Comparison of ENCODE assay signal across 19 cellular contexts in the genomic region with DNA sequence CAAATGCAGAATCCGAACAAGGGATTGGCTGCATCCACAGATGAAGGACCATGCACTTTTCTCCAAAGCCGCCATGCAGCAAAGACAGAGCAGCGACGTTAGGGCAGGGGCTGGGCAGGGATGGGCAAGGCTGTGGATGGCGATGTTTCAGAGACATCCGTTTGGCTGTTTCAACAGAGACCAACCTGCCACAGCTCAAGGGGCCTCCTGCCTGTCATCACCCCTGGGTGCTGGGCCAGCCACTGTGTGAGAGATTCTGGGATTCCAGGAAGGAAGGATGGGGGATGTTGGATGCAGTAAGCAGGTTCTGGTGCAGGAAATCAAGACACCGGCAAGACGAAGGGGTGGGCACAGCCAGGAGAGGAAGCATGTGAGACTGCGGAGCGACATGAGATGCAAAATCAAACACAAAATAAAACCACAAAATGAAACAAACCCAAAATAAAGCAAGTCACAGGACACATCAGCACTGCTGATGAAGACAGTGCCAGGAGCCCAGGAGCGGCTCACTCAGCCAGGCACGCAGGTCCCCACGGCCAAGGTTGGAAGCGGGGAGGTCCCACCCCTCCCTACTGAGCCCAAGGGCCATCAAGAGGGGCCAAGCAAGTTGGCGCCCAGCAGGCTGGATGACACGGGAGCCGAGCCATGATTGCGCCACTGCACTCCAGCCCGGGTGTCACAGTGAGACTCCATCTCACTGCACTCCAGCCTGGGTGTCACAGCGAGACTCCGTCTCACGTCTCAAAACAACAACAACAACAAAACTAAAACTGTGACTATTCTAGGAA.
DNase-seq lines count a peak whose midpoint lies in the region; ATAC-seq and TF ChIP-seq lines count a peak whose summit lies in the region.
"Had no signal": no experiment of that assay in that cellular context is flagged by ENCODE, and none has a peak within 500 bp of the region (broad histone marks: within the 10 kb centered on the region; RNA-seq: fewer than 3 reads in every experiment).

No MANE protein-coding gene starts in this region.

- peak overlapping the region; percentile 67 for H3K27ac Mint-ChIP-seq in CD4-positive, alpha-beta T cell
- H3K27ac Mint-ChIP-seq in naive thymus-derived CD8-positive, alpha-beta T cell = peak overlapping the region; percentile 38 to 89 (median 84)
- H3K27ac Mint-ChIP-seq: stimulated activated naive B cell treated with anti-CD40 and anti-IgM and Interleukin-4, amounts not matched to agents 10 μg/mL and 1 μg/mL and 100 μg/mL, for 72 hours had no signal

- no peak overlapping the region for H3K27ac ChIP-seq in CD4-positive, alpha-beta T cell (ENCODE audit: low read depth, low read length)
- H3K27ac ChIP-seq in PC-3 (ENCODE audit: low read length) = peak overlapping the region; percentile 47
- H3K27ac ChIP-seq: gastrocnemius medialis, tibial artery had no signal

- no peak overlapping the region for H2AFZ ChIP-seq in PC-3 (ENCODE audit: low read length)

- no peak overlapping the region for H3K4me2 ChIP-seq in PC-3 (ENCODE audit: low read length)

- no TSS peak for BruUV-seq in PC-3 (replicated peaks; lab: Mats Ljungman, UMichigan)

- no peaks in the 10 kb centered on the region for H3K36me3 ChIP-seq in PC-3 (ENCODE audit: low read depth, low read length)
- H3K36me3 ChIP-seq: gastrocnemius medialis, tibial artery had no signal

- peaks cover 9% of the 10 kb centered on the region for H3K9me3 Mint-ChIP-seq in CD4-positive, alpha-beta T cell
- peaks cover 2 to 21% (median 6%) of the 10 kb centered on the region in 9 donors for H3K9me3 Mint-ChIP-seq in naive thymus-derived CD8-positive, alpha-beta T cell

- POLR2A ChIA-PET in CD4-positive, alpha-beta T cell (lab: Charles Lee) = interaction anchor here (1.2 kb wide), 1 partner anchor 10 kb away, joined by 4 read pairs; no protein-coding TSS in a partner anchor
- POLR2A ChIA-PET in PC-3 (lab: Charles Lee; ENCODE audit: unreplicated experiment) = no interaction called here
- POLR2A ChIA-PET in naive thymus-derived CD8-positive, alpha-beta T cell (lab: Charles Lee) = interaction anchor here (0.8 to 2.0 kb wide), 4 partner anchors 10 to 36 kb away, joined by 3 to 13 read pairs (median 4); no protein-coding TSS in a partner anchor

- DNase-seq in CD4-positive, alpha-beta T cell = peak in 1 of 10 experiments; percentile 21
- no peak for DNase-seq in PC-3
- peak; percentile 64 for DNase-seq in Right ventricle myocardium superior
- peak in 2 of 10 donors; percentile 28 to 57 for DNase-seq in naive thymus-derived CD8-positive, alpha-beta T cell
- DNase-seq in COR-L47 (lab: John Stamatoyannopoulos, UW) = no peak
- no peak for DNase-seq in NCI-H146 (lab: John Stamatoyannopoulos, UW)
- DNase-seq: activated CD4-positive, alpha-beta T cell treated with anti-CD3 and anti-CD28 coated beads for 1 hour; activated effector memory CD4-positive, alpha-beta T cell treated with anti-CD3 and anti-CD28 coated beads, Interleukin-2, amount 50 U/mL, for 16 hours; effector CD8-positive, alpha-beta T cell; hypothalamus; kidney; midbrain; MM.1S; NCI-H1436; stimulated activated naive B cell treated with anti-CD40 and anti-IgM and Interleukin-4, amounts not matched to agents 10 μg/mL and 1 μg/mL and 100 μg/mL, for 72 hours; tibial artery had no signal

- H3K27me3 Mint-ChIP-seq in CD4-positive, alpha-beta T cell = no peaks in the 10 kb centered on the region
- H3K27me3 Mint-ChIP-seq in naive thymus-derived CD8-positive, alpha-beta T cell = no peaks in the 10 kb centered on the region
- H3K27me3 Mint-ChIP-seq: stimulated activated naive B cell treated with anti-CD40 and anti-IgM and Interleukin-4, amounts not matched to agents 10 μg/mL and 1 μg/mL and 100 μg/mL, for 72 hours had no signal

- no peaks in the 10 kb centered on the region for H3K4me1 ChIP-seq in PC-3 (ENCODE audit: insufficient read depth, low read length)
- H3K4me1 ChIP-seq: gastrocnemius medialis, tibial artery had no signal

- H3K27me3 ChIP-seq in CD4-positive, alpha-beta T cell (ENCODE audit: control insufficient read depth, insufficient read depth, low read length) = no peaks in the 10 kb centered on the region
- H3K27me3 ChIP-seq in PC-3 (ENCODE audit: low read length) = no peaks in the 10 kb centered on the region

- H3K9me2 ChIP-seq in PC-3 (replicated peaks; ENCODE audit: low read length) = no peaks in the 10 kb centered on the region

- H3K79me2 ChIP-seq in PC-3 (ENCODE audit: low read length) = no peaks in the 10 kb centered on the region

- no peaks in the 10 kb centered on the region for H3K9me3 ChIP-seq in CD4-positive, alpha-beta T cell (ENCODE audit: control insufficient read depth, low read length)
- no peaks in the 10 kb centered on the region for H3K9me3 ChIP-seq in PC-3 (ENCODE audit: low read length)
- H3K9me3 ChIP-seq: gastrocnemius medialis had no signal

- intact Hi-C loops in CD4-positive, alpha-beta T cell (cut with DNase I, micrococcal nuclease) = no loop called here
- intact Hi-C loops in PC-3 (cut with micrococcal nuclease) = no loop called here
- intact Hi-C loops in Right ventricle myocardium superior (cut with DNase I) = no loop called here

- H3K36me3 Mint-ChIP-seq in CD4-positive, alpha-beta T cell (ENCODE audit: low read depth) = no peaks in the 10 kb centered on the region
- H3K36me3 Mint-ChIP-seq in naive thymus-derived CD8-positive, alpha-beta T cell = peaks cover 0 to 5% (median 0%) of the 10 kb centered on the region in 3 donors

- H3K9ac ChIP-seq in PC-3 (ENCODE audit: low read length) = no peak overlapping the region

- peak; percentile 64 for ATAC-seq in CD4-positive, alpha-beta T cell (ENCODE audit: poor library complexity)
- no peak for ATAC-seq in PC-3
- peak; percentile 81 for ATAC-seq in Right ventricle myocardium superior (ENCODE audit: poor library complexity)
- ATAC-seq in naive thymus-derived CD8-positive, alpha-beta T cell = peak in 1 of 2 donors; percentile 71
- ATAC-seq in GM19351 (IDR thresholded peaks at IDR 0.05; ENCODE audit: unreplicated experiment) = no peak
- ATAC-seq: esophagus mucosa; stimulated activated naive B cell treated with anti-CD40 and anti-IgM and Interleukin-4, amounts not matched to agents 10 μg/mL and 1 μg/mL and 100 μg/mL, for 72 hours had no signal

- H3F3A ChIP-seq in PC-3 (ENCODE audit: low read length, unreplicated experiment) = no peaks in the 10 kb centered on the region

- H4K20me1 ChIP-seq in PC-3 (ENCODE audit: low read length) = no peaks in the 10 kb centered on the region

- TF ChIP-seq CTCF in CD4-positive, alpha-beta T cell (IDR thresholded peaks at IDR 0.05) = no peak
- TF ChIP-seq CTCF in PC-3 (conservative IDR thresholded peaks at IDR 0.05; ENCODE audit: low read depth, low read length) = no peak

- no peak overlapping the region for H3K4me3 ChIP-seq in PC-3 (ENCODE audit: low read length)
- H3K4me3 ChIP-seq: gastrocnemius medialis, tibial artery had no signal

- no peak overlapping the region for H3K4me3 Mint-ChIP-seq in CD4-positive, alpha-beta T cell
- H3K4me3 Mint-ChIP-seq in naive thymus-derived CD8-positive, alpha-beta T cell = peak overlapping the region in 8 of 10 donors; percentile 51 to 75 (median 57)
- H3K4me3 Mint-ChIP-seq: stimulated activated naive B cell treated with anti-CD40 and anti-IgM and Interleukin-4, amounts not matched to agents 10 μg/mL and 1 μg/mL and 100 μg/mL, for 72 hours had no signal

- CTCF ChIA-PET in CD4-positive, alpha-beta T cell (lab: Charles Lee) = no interaction called here
- CTCF ChIA-PET in PC-3 (lab: Charles Lee) = no interaction called here

- H3K4me1 Mint-ChIP-seq in CD4-positive, alpha-beta T cell (ENCODE audit: low read depth) = peaks cover 30% of the 10 kb centered on the region
- H3K4me1 Mint-ChIP-seq in naive thymus-derived CD8-positive, alpha-beta T cell = peaks cover 13 to 43% (median 25%) of the 10 kb centered on the region in 4 donors

Comparison
In these comparisons a context has a peak if more than half of its experiments do, and no peak if none do; other contexts are left out.
1. ATAC-seq: peak in CD4-positive, alpha-beta T cell (single experiment) and Right ventricle myocardium superior (single experiment); none in PC-3 (single experiment) and GM19351 (single experiment).